27 cellular contexts compared by ENCODE assay signal in the genomic region with DNA sequence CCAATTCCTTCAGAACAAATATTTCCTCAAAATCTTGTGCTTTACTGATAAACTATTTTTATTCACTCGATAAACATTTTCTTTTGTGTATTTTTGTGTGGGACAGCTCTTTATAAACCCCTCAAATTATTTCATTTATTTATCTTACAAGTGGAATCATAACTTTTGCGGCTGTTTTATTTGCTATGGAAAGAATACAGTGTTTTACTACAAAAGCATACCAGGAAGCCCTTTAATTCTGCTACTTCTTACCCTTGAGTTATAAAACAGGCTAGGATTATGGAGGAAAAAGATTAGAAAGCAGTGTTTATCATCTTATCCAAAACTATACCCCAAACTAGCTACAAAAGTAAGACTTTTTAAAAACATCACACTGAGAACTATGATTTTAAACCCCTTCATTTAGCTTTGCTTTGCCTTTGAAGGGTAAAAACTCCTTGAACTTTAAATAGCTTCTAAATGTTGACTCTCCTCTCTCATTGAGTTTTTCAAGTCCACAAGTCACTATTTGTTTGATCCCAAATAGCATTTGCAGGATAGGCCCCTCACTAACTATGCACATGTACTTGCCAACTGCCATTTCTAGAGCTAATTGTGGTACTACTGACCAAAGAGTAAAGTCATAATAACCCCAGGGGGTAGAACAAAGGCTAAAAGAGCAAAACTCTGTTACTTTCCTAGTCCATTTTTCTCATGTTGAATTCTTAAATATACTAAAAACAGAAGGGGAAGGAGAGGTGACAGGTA.
"Had no signal": no experiment of that assay in that cellular context is flagged by ENCODE, and none has a peak within 500 bp of the region (broad histone marks: within the 10 kb centered on the region; RNA-seq: fewer than 3 reads in every experiment).

No MANE protein-coding gene starts in this region.

- DNase-seq: natural killer cell; occipital lobe; ovary; posterior cingulate gyrus; psoas muscle; right cardiac atrium; right lobe of liver; sigmoid colon; small intestine; spleen; stimulated activated CD4-positive, alpha-beta T cell treated with anti-CD3 and anti-CD28 coated beads, Interleukin-12 subunit alpha, Interleukin-12 subunit beta, amount 100 ng/mL, for 4 hours; stimulated activated CD4-positive, alpha-beta T cell treated with anti-CD3 and anti-CD28 coated beads, Interleukin-1b, Interleukin-23, amount 100 ng/mL, for 48 hours; stimulated activated CD4-positive, alpha-beta T cell treated with anti-CD3 and anti-CD28 coated beads, Interleukin-4, amount 100 ng/mL, for 1 hour; stimulated activated CD4-positive, alpha-beta T cell treated with anti-CD3 and anti-CD28 coated beads, Interleukin-4, amount 100 ng/mL, for 4 hours; stimulated activated CD8-positive, alpha-beta memory T cell treated with anti-CD3 and anti-CD28 coated beads, Interleukin-4, amount 100 ng/mL, for 48 hours; stimulated activated naive CD4-positive, alpha-beta T cell; stimulated activated naive CD8-positive, alpha-beta T cell treated with anti-CD3 and anti-CD28 coated beads, Interleukin-15, amount 100 ng/mL, for 72 hours; stimulated activated naive CD8-positive, alpha-beta T cell treated with anti-CD3 and anti-CD28 coated beads, Interleukin-15, Interleukin-2, amounts not matched to agents 100 U/mL and 50 U/mL, for 24 hours; substantia nigra; testis; tibial artery; transverse colon had no signal

- H3K27me3 ChIP-seq: neural progenitor cell, ovary, right lobe of liver, sigmoid colon, suprapubic skin, testis, tibial artery, transverse colon, vagina had no signal

- H3K9ac ChIP-seq: neural progenitor cell, parathyroid adenoma had no signal

- H3K9me3 ChIP-seq: ovary, psoas muscle, right lobe of liver, sigmoid colon, suprapubic skin, testis, tibial artery, transverse colon, vagina had no signal

- H3K4me3 ChIP-seq: neural progenitor cell, ovary, psoas muscle, right lobe of liver, sigmoid colon, spleen, suprapubic skin, testis, tibial artery, transverse colon, vagina had no signal

- H3K4me2 ChIP-seq: neural progenitor cell had no signal

- H3K79me2 ChIP-seq: parathyroid adenoma had no signal

- H2AFZ ChIP-seq: neural progenitor cell, parathyroid adenoma had no signal

- H3K36me3 ChIP-seq: neural progenitor cell, ovary, right lobe of liver, sigmoid colon, spleen, suprapubic skin, tibial artery, transverse colon, vagina had no signal

- H3K27ac ChIP-seq: neural progenitor cell, ovary, parathyroid adenoma, psoas muscle, right lobe of liver, sigmoid colon, spleen, suprapubic skin, testis, tibial artery, transverse colon, vagina had no signal

- ATAC-seq: natural killer cell; psoas muscle; right cardiac atrium; right lobe of liver; stimulated activated memory B cell treated with anti-CD40 and anti-IgM and Interleukin-4, amounts not matched to agents 10 μg/mL and 1 μg/mL and 100 μg/mL, for 72 hours; stimulated activated naive CD8-positive, alpha-beta T cell treated with anti-CD3 and anti-CD28 coated beads, Interleukin-15, amount 100 ng/mL, for 72 hours; stimulated activated naive CD8-positive, alpha-beta T cell treated with anti-CD3 and anti-CD28 coated beads, Interleukin-15, Interleukin-2, amounts not matched to agents 100 U/mL and 50 U/mL, for 24 hours had no signal

- H3K4me1 ChIP-seq: neural progenitor cell, parathyroid adenoma, psoas muscle, right lobe of liver, spleen, suprapubic skin, testis, tibial artery, vagina had no signal
